1 cellular context compared by ENCODE assay signal in the genomic region with DNA sequence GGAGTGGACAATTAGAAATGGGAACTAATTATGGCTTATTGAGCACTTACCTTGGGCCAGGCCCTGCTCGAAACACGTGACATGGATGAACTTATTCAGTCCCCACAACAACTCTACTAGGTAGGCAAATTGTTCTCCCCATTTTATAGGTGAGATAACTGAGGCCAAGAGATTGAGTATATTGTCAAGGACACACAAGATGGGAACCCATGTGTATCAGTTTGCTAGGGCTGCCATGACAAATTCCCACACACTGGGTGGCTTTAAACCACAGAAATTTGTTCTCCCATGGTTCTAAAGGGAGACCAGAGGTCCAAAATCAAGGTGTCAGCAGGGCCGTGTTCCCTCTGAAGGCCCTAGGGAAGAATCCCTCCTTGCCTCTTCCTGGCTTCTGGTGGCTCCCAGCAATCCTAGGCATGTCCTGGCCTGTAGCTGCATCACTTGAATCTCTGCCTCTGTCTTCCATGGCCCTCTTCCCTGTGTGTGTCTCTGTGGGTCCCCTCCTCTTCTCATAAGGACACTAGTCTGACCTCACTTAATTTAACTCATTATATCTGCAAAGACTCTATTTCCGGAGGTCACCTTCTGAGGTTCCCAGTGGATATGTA.
TF ChIP-seq lines count a peak whose summit lies in the region.

No MANE protein-coding gene starts in this region.

TF ChIP-seq in K562, 482 proteins besides CTCF, POLR2A, EP300 and RAD21:
- TF ChIP-seq KAT8 (IDR thresholded peaks at IDR 0.05; ENCODE audit: low read depth) (no peak), ADNP (tag; IDR thresholded peaks at IDR 0.05) (peak; percentile 55; the same call in 1 of the 2 replicates), GTF2F1 (IDR thresholded peaks at IDR 0.05; ENCODE audit: low read depth, low read length) (no peak), BHLHE40 (IDR thresholded peaks at IDR 0.05; ENCODE audit: low read length) (no peak), MCM3 (IDR thresholded peaks at IDR 0.05) (no peak), ZNF431 (CRISPR knock-in tag; IDR thresholded peaks at IDR 0.05) (no peak), RBM25 (IDR thresholded peaks at IDR 0.05; ENCODE audit: low read depth, low read length, severe bottlenecking) (peak; percentile 77), CCAR2 (IDR thresholded peaks at IDR 0.05; ENCODE audit: low read depth, low read length) (no peak), PURB (CRISPR knock-in tag; IDR thresholded peaks at IDR 0.05; ENCODE audit: low read depth) (no peak), BCL6 (CRISPR knock-in tag; IDR thresholded peaks at IDR 0.05) (no peak), TCF7L2 (IDR thresholded peaks at IDR 0.05; ENCODE audit: low read depth, low read length) (no peak), TEAD1 (CRISPR knock-in tag; IDR thresholded peaks at IDR 0.05) (no peak), KLF16 (IDR thresholded peaks at IDR 0.05) (no peak), BCOR (IDR thresholded peaks at IDR 0.05) (0 out of 2 replicates have a peak, but pooled peaks have one; percentile 49), HDAC2 (IDR thresholded peaks at IDR 0.05) (peak; percentile 32; the same call in 1 of the 2 replicates), ZNF41 (CRISPR knock-in tag; conservative IDR thresholded peaks at IDR 0.05) (no peak), ZNF24 (IDR thresholded peaks at IDR 0.05) (no peak), NCOR1 (IDR thresholded peaks at IDR 0.05) (no peak), E2F3 (CRISPR knock-in tag; IDR thresholded peaks at IDR 0.05) (no peak)
- TF ChIP-seq, protein P1, sequence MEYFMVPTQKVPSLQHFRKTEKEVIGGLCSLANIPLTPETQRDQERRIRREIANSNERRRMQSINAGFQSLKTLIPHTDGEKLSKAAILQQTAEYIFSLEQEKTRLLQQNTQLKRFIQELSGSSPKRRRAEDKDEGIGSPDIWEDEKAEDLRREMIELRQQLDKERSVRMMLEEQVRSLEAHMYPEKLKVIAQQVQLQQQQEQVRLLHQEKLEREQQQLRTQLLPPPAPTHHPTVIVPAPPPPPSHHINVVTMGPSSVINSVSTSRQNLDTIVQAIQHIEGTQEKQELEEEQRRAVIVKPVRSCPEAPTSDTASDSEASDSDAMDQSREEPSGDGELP (CRISPR knock-in tag; IDR thresholded peaks at IDR 0.05; ENCODE audit: borderline replicate concordance) = no peak
- TF ChIP-seq, protein P2, sequence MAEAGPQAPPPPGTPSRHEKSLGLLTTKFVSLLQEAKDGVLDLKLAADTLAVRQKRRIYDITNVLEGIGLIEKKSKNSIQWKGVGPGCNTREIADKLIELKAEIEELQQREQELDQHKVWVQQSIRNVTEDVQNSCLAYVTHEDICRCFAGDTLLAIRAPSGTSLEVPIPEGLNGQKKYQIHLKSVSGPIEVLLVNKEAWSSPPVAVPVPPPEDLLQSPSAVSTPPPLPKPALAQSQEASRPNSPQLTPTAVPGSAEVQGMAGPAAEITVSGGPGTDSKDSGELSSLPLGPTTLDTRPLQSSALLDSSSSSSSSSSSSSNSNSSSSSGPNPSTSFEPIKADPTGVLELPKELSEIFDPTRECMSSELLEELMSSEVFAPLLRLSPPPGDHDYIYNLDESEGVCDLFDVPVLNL (CRISPR knock-in tag; IDR thresholded peaks at IDR 0.05; ENCODE audit: low read depth) = no peak
- TF ChIP-seq, protein P3, sequence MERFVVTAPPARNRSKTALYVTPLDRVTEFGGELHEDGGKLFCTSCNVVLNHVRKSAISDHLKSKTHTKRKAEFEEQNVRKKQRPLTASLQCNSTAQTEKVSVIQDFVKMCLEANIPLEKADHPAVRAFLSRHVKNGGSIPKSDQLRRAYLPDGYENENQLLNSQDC (CRISPR knock-in tag; IDR thresholded peaks at IDR 0.05) = no peak
- TF ChIP-seq, protein P4, sequence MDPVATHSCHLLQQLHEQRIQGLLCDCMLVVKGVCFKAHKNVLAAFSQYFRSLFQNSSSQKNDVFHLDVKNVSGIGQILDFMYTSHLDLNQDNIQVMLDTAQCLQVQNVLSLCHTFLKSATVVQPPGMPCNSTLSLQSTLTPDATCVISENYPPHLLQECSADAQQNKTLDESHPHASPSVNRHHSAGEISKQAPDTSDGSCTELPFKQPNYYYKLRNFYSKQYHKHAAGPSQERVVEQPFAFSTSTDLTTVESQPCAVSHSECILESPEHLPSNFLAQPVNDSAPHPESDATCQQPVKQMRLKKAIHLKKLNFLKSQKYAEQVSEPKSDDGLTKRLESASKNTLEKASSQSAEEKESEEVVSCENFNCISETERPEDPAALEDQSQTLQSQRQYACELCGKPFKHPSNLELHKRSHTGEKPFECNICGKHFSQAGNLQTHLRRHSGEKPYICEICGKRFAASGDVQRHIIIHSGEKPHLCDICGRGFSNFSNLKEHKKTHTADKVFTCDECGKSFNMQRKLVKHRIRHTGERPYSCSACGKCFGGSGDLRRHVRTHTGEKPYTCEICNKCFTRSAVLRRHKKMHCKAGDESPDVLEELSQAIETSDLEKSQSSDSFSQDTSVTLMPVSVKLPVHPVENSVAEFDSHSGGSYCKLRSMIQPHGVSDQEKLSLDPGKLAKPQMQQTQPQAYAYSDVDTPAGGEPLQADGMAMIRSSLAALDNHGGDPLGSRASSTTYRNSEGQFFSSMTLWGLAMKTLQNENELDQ (CRISPR knock-in tag; IDR thresholded peaks at IDR 0.05; ENCODE audit: borderline replicate concordance) = no peak
TF ChIP-seq in K562: peak in this region for 4.
